In genomic region chr17:44987194-44987882, GRCh38 we compare ENCODE assay signal across 1 cellular context.
TF ChIP-seq lines count a peak whose summit lies in the region.

No MANE protein-coding gene starts in this region.

TF ChIP-seq in HepG2, 621 proteins besides CTCF, POLR2A, EP300 and RAD21:
- TF ChIP-seq ZGPAT (CRISPR knock-in tag; IDR thresholded peaks at IDR 0.05) (no peak), HNF4G (IDR thresholded peaks at IDR 0.05; ENCODE audit: borderline replicate concordance, low read depth, low read length) (no peak), HNF4G (CRISPR knock-in tag; IDR thresholded peaks at IDR 0.05; ENCODE audit: borderline replicate concordance, low read depth) (no peak), ZNF296 (CRISPR knock-in tag; conservative IDR thresholded peaks at IDR 0.05) (no peak), DZIP1 (CRISPR knock-in tag; IDR thresholded peaks at IDR 0.05) (no peak), MAFG (CRISPR knock-in tag; IDR thresholded peaks at IDR 0.05) (no peak), TRIM22 (IDR thresholded peaks at IDR 0.05) (no peak), MXD1 (CRISPR knock-in tag; IDR thresholded peaks at IDR 0.05) (no peak), ZNF350 (CRISPR knock-in tag; IDR thresholded peaks at IDR 0.05; ENCODE audit: borderline replicate concordance, low read depth) (no peak), THRA (CRISPR knock-in tag; IDR thresholded peaks at IDR 0.05; ENCODE audit: borderline replicate concordance) (no peak), ZNF318 (CRISPR knock-in tag; IDR thresholded peaks at IDR 0.05) (no peak), RCOR2 (CRISPR knock-in tag; IDR thresholded peaks at IDR 0.05) (no peak), MEIS2 (CRISPR knock-in tag; IDR thresholded peaks at IDR 0.05) (no peak), ZNF800 (CRISPR knock-in tag; IDR thresholded peaks at IDR 0.05) (no peak)
TF ChIP-seq in HepG2: peak in this region for 0.
